Comparison of ENCODE assay signal across 18 cellular contexts in the genomic region with DNA sequence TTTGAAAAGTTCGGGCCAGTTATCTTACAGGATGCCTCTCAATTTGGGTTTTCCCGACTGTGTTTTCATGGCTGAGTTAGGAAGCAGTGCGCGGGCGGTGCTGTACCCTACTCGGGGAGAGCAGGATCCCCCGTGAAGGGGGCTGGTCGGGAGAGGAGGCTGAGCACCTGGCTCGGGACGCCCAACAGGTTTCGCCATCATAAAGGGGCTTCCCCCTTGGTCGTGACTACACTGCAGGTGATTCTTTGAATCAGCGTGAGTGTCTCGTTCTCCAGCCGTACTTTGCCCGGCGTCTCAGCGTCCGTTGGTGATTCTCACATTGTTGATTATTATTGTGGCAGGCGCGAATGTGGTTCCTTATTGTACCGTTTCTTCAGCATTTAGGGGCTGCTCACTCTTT. TPM values are rescaled to one million over a fixed set of nuclear protein-coding genes. Genes with fewer than 3 reads are reported as not detected.
DNase-seq lines count a peak whose midpoint lies in the region; ATAC-seq and TF ChIP-seq lines count a peak whose summit lies in the region.
"Had no signal": no experiment of that assay in that cellular context is flagged by ENCODE, and none has a peak within 500 bp of the region (broad histone marks: within the 10 kb centered on the region; RNA-seq: fewer than 3 reads in every experiment).

No MANE protein-coding gene starts in this region.

- H3K9me3 ChIP-seq in osteoblast (ENCODE audit: low read depth, low read length) (no peaks in the 10 kb centered on the region), transverse colon (no peaks in the 10 kb centered on the region), psoas muscle (no peaks in the 10 kb centered on the region)

- no peaks in the 10 kb centered on the region for H3K79me2 ChIP-seq in osteoblast (ENCODE audit: insufficient read depth, low read length)

- ATAC-seq in psoas muscle, result no peak
- no peak for ATAC-seq in HG03460 (IDR thresholded peaks at IDR 0.05; ENCODE audit: unreplicated experiment)
- ATAC-seq: HCT116, Panc1 had no signal

- no peak overlapping the region for H2AFZ ChIP-seq in osteoblast (ENCODE audit: low read length)

- peak; percentile 38 for DNase-seq in activated effector memory CD4-positive, alpha-beta T cell treated with anti-CD3 and anti-CD28 coated beads, Interleukin-2, amount 50 U/mL, for 16 hours
- no peak for DNase-seq in activated effector memory CD4-positive, alpha-beta T cell treated with Interleukin-2 at 50 U/mL for 16 hours
- peak; percentile 22 for DNase-seq in islet precursor cell
- DNase-seq in osteoblast (ENCODE audit: insufficient read length, low spot score, missing footprints), result peak; percentile 46
- peak; percentile 62 for DNase-seq in transverse colon
- no peak for DNase-seq in psoas muscle
- DNase-seq in GM10266 (ENCODE audit: extremely low spot score), result no peak
- DNase-seq: CD4-positive, alpha-beta memory T cell; KG1; NCI-H1436; NCI-H2029 treated with DMSO at 0.1 percent for 48 hours; NCI-H524; SHP77 had no signal

- no peaks in the 10 kb centered on the region for H4K20me1 ChIP-seq in osteoblast (ENCODE audit: insufficient read depth, low read length)

- 49 to 66% methylated on average over 17 to 22 of the region's 22 CpGs for WGBS in transverse colon (ENCODE audit: low coverage in 1 of 2), 2 donors
- 89 to 91% (median 91%) methylated on average over 22 of the region's 22 CpGs for WGBS in psoas muscle, 3 donors

- H3K4me3 ChIP-seq in osteoblast (ENCODE audit: insufficient read depth, low read length), result no peak overlapping the region
- H3K4me3 ChIP-seq in transverse colon, result no peak overlapping the region
- H3K4me3 ChIP-seq in psoas muscle, result no peak overlapping the region

- no peaks in the 10 kb centered on the region for H3K4me1 ChIP-seq in osteoblast (ENCODE audit: insufficient read depth, low read length)
- peaks cover 0 to 9% (median 2%) of the 10 kb centered on the region in 4 donors for H3K4me1 ChIP-seq in transverse colon
- no peaks in the 10 kb centered on the region for H3K4me1 ChIP-seq in psoas muscle

- H3K36me3 ChIP-seq in osteoblast (ENCODE audit: insufficient read depth, low read length) (no peaks in the 10 kb centered on the region), transverse colon (peaks cover 0 to 13% (median under 1%) of the 10 kb centered on the region in 4 donors), psoas muscle (ENCODE audit: insufficient read depth in 1 of 2, low read depth in 1 of 2) (no peaks in the 10 kb centered on the region)

- intact Hi-C loops in transverse colon (cut with DNase I; ENCODE audit: low total_unique reads), result no loop called here
- intact Hi-C loops in psoas muscle (cut with DNase I), result no loop called here

- in situ Hi-C loops in transverse colon (cut with MboI; ENCODE audit: low pct_ligation_motif_present in 1 of 4, low pct_unique_long_range_greater_than_20kb in 1 of 4, low sequenced_read_pairs in 3 of 4), result loop anchor here (25.0 kb wide), 3 partner anchors 181 to 656 kb away; no protein-coding TSS in a partner anchor

- peaks cover 21% of the 10 kb centered on the region for H3K27me3 ChIP-seq in osteoblast (ENCODE audit: insufficient read depth, low read length)
- no peaks in the 10 kb centered on the region for H3K27me3 ChIP-seq in transverse colon
- peaks cover 0 to 2% (median 0%) of the 10 kb centered on the region in 3 donors for H3K27me3 ChIP-seq in psoas muscle (ENCODE audit: insufficient read depth in 3 of 3, low read length in 2 of 3)

- TF ChIP-seq POLR2A in transverse colon (IDR thresholded peaks at IDR 0.05), result no peak

- no peak for TF ChIP-seq EP300 in transverse colon (IDR thresholded peaks at IDR 0.05; ENCODE audit: low read depth)

- H3K4me2 ChIP-seq in osteoblast (ENCODE audit: insufficient read depth, low read length), result no peak overlapping the region

- H3K27ac ChIP-seq in osteoblast (ENCODE audit: low read depth, low read length) (no peak overlapping the region), transverse colon (peak overlapping the region in 3 of 4 donors; percentile 38 to 53 (median 42)), psoas muscle (no peak overlapping the region)

- TF ChIP-seq CTCF in osteoblast (IDR thresholded peaks at IDR 0.05; ENCODE audit: extremely low read depth, low read depth, low read length) (no peak), transverse colon (IDR thresholded peaks at IDR 0.05) (no peak), psoas muscle (IDR thresholded peaks at IDR 0.05) (no peak), GM10266 (IDR thresholded peaks at IDR 0.05; ENCODE audit: control insufficient read depth, insufficient read depth, low read depth, missing control alignments) (no peak)

RNA-seq across cellular contexts. Expression of a gene that starts 46.6 kb away (rescaled TPM):
- total RNA-seq in osteoblast, result under 0.01 TPM in 1 of 2 replicates, not detected in the other
- 100 to 1,000 TPM; 335 to 641 (median 446) TPM for total RNA-seq in transverse colon
- total RNA-seq in psoas muscle, result under 1 TPM; 0.51 to 0.77 (median 0.55) TPM
- under 1 TPM; 0.22 to 0.44 (median 0.25) TPM for polyA plus RNA-seq in psoas muscle
- total RNA-seq: A172 had no signal
- polyA plus RNA-seq: BJ had no signal

Comparison
In these comparisons a context has a peak if more than half of its experiments do, and no peak if none do; other contexts are left out.
1. DNase-seq: peak in activated effector memory CD4-positive, alpha-beta T cell treated with anti-CD3 and anti-CD28 coated beads, Interleukin-2, amount 50 U/mL, for 16 hours (single experiment), islet precursor cell (single experiment), osteoblast (single experiment) and transverse colon (single experiment); none in activated effector memory CD4-positive, alpha-beta T cell treated with Interleukin-2 at 50 U/mL for 16 hours (single experiment), psoas muscle (0 of 2) and GM10266 (single experiment).
2. H3K27ac ChIP-seq: peak in transverse colon (3 of 4); none in osteoblast (single experiment) and psoas muscle (single experiment).
3. RNA of a gene that starts 46.6 kb away (total RNA-seq): 335 to 641 TPM in transverse colon; 0.51 to 0.77 TPM in psoas muscle and under 0.01 TPM in osteoblast; every median in the first group is over 100 times any median in the second.